In genomic region chr10:11875499-11876281, GRCh38 we compare ENCODE assay signal across 8 cellular contexts. TPM values are rescaled to one million over a fixed set of nuclear protein-coding genes. Genes with fewer than 3 reads are reported as not detected.
A peak's percentile ranks its signal among the peaks of the same experiment; 100 is the strongest.
DNase-seq lines count a peak whose midpoint lies in the region; ATAC-seq and TF ChIP-seq lines count a peak whose summit lies in the region.

No MANE protein-coding gene starts in this region.

- H3K4me1 ChIP-seq in PC-9 (replicated peaks; ENCODE audit: insufficient read depth): peaks cover 74% of the 10 kb centered on the region

- H3K9me2 ChIP-seq in PC-9 (ENCODE audit: insufficient read depth): no peaks in the 10 kb centered on the region

- BruUV-seq in PC-9 (replicated peaks; lab: Mats Ljungman, UMichigan): no TSS peak

- no peak overlapping the region for H2AFZ ChIP-seq in PC-9

- H4K20me1 ChIP-seq in PC-9 (ENCODE audit: insufficient read depth): no peaks in the 10 kb centered on the region

- no peak for ATAC-seq in GM18907 (IDR thresholded peaks at IDR 0.05; ENCODE audit: unreplicated experiment)
- ATAC-seq in GM21717 (IDR thresholded peaks at IDR 0.05; ENCODE audit: unreplicated experiment): no peak

- H3K27me3 Mint-ChIP-seq in neural crest cell (ENCODE audit: low read depth): no peaks in the 10 kb centered on the region
- peaks cover 16% of the 10 kb centered on the region for H3K27me3 Mint-ChIP-seq in activated T-cell treated with anti-CD3 and anti-CD28 coated beads, Interleukin-2, amount 50 U/mL, for 24 hours

- CTCF ChIA-PET in PC-9 (lab: Charles Lee) (no interaction called here), HEK293T (lab: Yijun Ruan, JAX) (no interaction called here)

- peaks cover 36% of the 10 kb centered on the region for H3K4me1 Mint-ChIP-seq in neural crest cell
- H3K4me1 Mint-ChIP-seq in activated T-cell treated with anti-CD3 and anti-CD28 coated beads, Interleukin-2, amount 50 U/mL, for 24 hours (ENCODE audit: low read depth): peaks cover 22% of the 10 kb centered on the region

- TF ChIP-seq CTCF in AG09319 (IDR thresholded peaks at IDR 0.05; ENCODE audit: low read depth, low read length) (no peak), PC-9 (conservative IDR thresholded peaks at IDR 0.05) (no peak), neural crest cell (conservative IDR thresholded peaks at IDR 0.05) (no peak)

- peak overlapping the region; percentile 13 for H3K4me3 Mint-ChIP-seq in neural crest cell
- no peak overlapping the region for H3K4me3 Mint-ChIP-seq in activated T-cell treated with anti-CD3 and anti-CD28 coated beads, Interleukin-2, amount 50 U/mL, for 24 hours

- H3K4me3 ChIP-seq in PC-9: peak overlapping the region; percentile 33; the same call in 1 of the 2 replicates

- no peak overlapping the region for H3K27ac Mint-ChIP-seq in neural crest cell (ENCODE audit: unreplicated experiment)
- no peak overlapping the region for H3K27ac Mint-ChIP-seq in activated T-cell treated with anti-CD3 and anti-CD28 coated beads, Interleukin-2, amount 50 U/mL, for 24 hours

- no peaks in the 10 kb centered on the region for H3K9me3 ChIP-seq in PC-9 (ENCODE audit: insufficient read depth, low read depth)

- peak overlapping the region; percentile 91 for H3K4me2 ChIP-seq in PC-9

- peak overlapping the region; percentile 100 for H3K27ac ChIP-seq in PC-9

- H3K36me3 Mint-ChIP-seq in neural crest cell (ENCODE audit: low read depth): no peaks in the 10 kb centered on the region
- H3K36me3 Mint-ChIP-seq in activated T-cell treated with anti-CD3 and anti-CD28 coated beads, Interleukin-2, amount 50 U/mL, for 24 hours (ENCODE audit: low read depth): no peaks in the 10 kb centered on the region

- POLR2A ChIA-PET in PC-9 (lab: Charles Lee; ENCODE audit: unreplicated experiment) (interaction anchor here (0.6 to 1.0 kb wide), 3 partner anchors 23 to 82 kb away, joined by 4 to 11 read pairs (median 10); no protein-coding TSS in a partner anchor), HEK293T (lab: Yijun Ruan, JAX) (no interaction called here)

- intact Hi-C loops in PC-9 (cut with micrococcal nuclease; ENCODE audit: unreplicated experiment): loop anchor here (1.0 to 2.0 kb wide), 3 partner anchors 41 to 81 kb away; no protein-coding TSS in a partner anchor

- no peaks in the 10 kb centered on the region for H3K9me3 Mint-ChIP-seq in neural crest cell
- no peaks in the 10 kb centered on the region for H3K9me3 Mint-ChIP-seq in activated T-cell treated with anti-CD3 and anti-CD28 coated beads, Interleukin-2, amount 50 U/mL, for 24 hours

- 0 out of 2 replicates have a peak, but pooled peaks cover 9% of the 10 kb centered on the region for H3K36me3 ChIP-seq in PC-9 (ENCODE audit: low read depth)

- H3K27me3 ChIP-seq in PC-9 (ENCODE audit: insufficient read depth, low read depth): no peaks in the 10 kb centered on the region

- peaks cover 67% of the 10 kb centered on the region for H3F3A ChIP-seq in PC-9 (ENCODE audit: insufficient read depth, low read depth)

- DNase-seq in AG09319 (ENCODE audit: extremely low read depth, low read depth): peak; percentile 60
- peak; percentile 97 for DNase-seq in PC-9
- peak; percentile 86 for DNase-seq in fibroblast of gingiva (ENCODE audit: low read depth)
- no peak for DNase-seq in neural crest cell (ENCODE audit: low read depth, low spot score)
- no peak for DNase-seq in activated T-cell treated with anti-CD3 and anti-CD28 coated beads, Interleukin-2, amount 50 U/mL, for 24 hours
- DNase-seq in HEK293T (ENCODE audit: extremely low spot score): no peak

- H3K79me2 ChIP-seq in PC-9 (ENCODE audit: low read depth): 0 out of 2 replicates have a peak, but pooled peaks cover 3% of the 10 kb centered on the region

TF ChIP-seq in HEK293T, 16 proteins besides CTCF, POLR2A, EP300 and RAD21:
- TF ChIP-seq FOXK2 (IDR thresholded peaks at IDR 0.05): no peak
- TF ChIP-seq LEF1 (IDR thresholded peaks at IDR 0.05; ENCODE audit: borderline replicate concordance): no peak
- no peak for TF ChIP-seq NFRKB (IDR thresholded peaks at IDR 0.05)
- TF ChIP-seq FOXM1 (IDR thresholded peaks at IDR 0.05; ENCODE audit: borderline replicate concordance): no peak
- TF ChIP-seq SUZ12 (IDR thresholded peaks at IDR 0.05): no peak
- no peak for TF ChIP-seq CTBP1 (IDR thresholded peaks at IDR 0.05; ENCODE audit: borderline replicate concordance)
- no peak for TF ChIP-seq TARDBP (IDR thresholded peaks at IDR 0.05)
- TF ChIP-seq FOXA1 (IDR thresholded peaks at IDR 0.05): no peak
- no peak for TF ChIP-seq ZNF384 (IDR thresholded peaks at IDR 0.05)

RNA-seq across cellular contexts. Expression of gene PROSER2, which starts 52.5 kb away (rescaled TPM):
- 66.6 and 87.5 TPM in 2 replicates for total RNA-seq in PC-9 (2021)
- 7.5 and 7.7 TPM in 2 replicates for total RNA-seq in neural crest cell

Comparison
In these comparisons a context has a peak if more than half of its experiments do, and no peak if none do; other contexts are left out.
1. DNase-seq: peak in AG09319 (single experiment), PC-9 (2 of 2) and fibroblast of gingiva (single experiment); none in neural crest cell (single experiment), activated T-cell treated with anti-CD3 and anti-CD28 coated beads, Interleukin-2, amount 50 U/mL, for 24 hours (single experiment) and HEK293T (single experiment).